24 cellular contexts compared by ENCODE assay signal in the genomic region with DNA sequence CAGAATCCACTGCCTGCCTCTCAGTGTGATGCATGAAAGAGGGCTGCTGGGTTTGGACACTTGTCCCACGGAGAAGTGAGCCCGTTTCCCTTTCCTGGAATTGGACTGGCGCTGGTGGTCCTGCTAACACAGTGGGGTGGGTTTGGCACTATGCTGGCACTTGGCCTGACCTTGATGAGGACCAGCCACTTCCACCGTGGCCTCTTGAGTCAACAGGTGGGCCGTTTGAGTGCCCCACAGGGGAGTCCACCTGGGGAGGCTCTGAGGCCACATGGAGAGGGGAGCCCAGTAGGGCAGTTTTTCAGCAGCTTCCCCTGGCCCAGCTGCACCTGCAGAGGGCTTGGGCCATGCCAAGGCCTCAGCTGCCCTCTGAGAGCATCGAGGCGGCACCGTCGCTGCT.
"Had no signal": no experiment of that assay in that cellular context is flagged by ENCODE, and none has a peak within 500 bp of the region (broad histone marks: within the 10 kb centered on the region; RNA-seq: fewer than 3 reads in every experiment).

No MANE protein-coding gene starts in this region.

- H3K4me1 ChIP-seq: breast epithelium, colonic mucosa had no signal

- H3K27ac ChIP-seq: breast epithelium, colonic mucosa, dorsolateral prefrontal cortex, esophagus squamous epithelium, parathyroid adenoma, tibial artery had no signal

- H3K27me3 ChIP-seq: breast epithelium, colonic mucosa, dorsolateral prefrontal cortex, esophagus squamous epithelium, gastrocnemius medialis, tibial artery had no signal

- H2AFZ ChIP-seq: parathyroid adenoma had no signal

- H3K36me3 ChIP-seq: breast epithelium, colonic mucosa, gastrocnemius medialis, tibial artery had no signal

- ATAC-seq: gastrocnemius medialis; left cardiac atrium; naive thymus-derived CD4-positive, alpha-beta T cell; right cardiac atrium; T-cell had no signal

- H3K27me3 Mint-ChIP-seq: activated naive CD8-positive, alpha-beta T cell treated with anti-CD3 and anti-CD28 coated beads, Interleukin-2, amount 10 ng/mL, durations not matched to agents 7 days and 5 days; central memory CD8-positive, alpha-beta T cell; memory B cell; naive thymus-derived CD4-positive, alpha-beta T cell; stimulated activated naive CD8-positive, alpha-beta T cell treated with anti-CD3 and anti-CD28 coated beads, Interleukin-15, Interleukin-2, amounts not matched to agents 100 ng/mL and 50 ng/mL, for 24 hours; T-cell had no signal

- H3K4me3 Mint-ChIP-seq: activated naive CD4-positive, alpha-beta T cell treated with anti-CD3 and anti-CD28 coated beads for 36 hours; activated naive CD8-positive, alpha-beta T cell treated with anti-CD3 and anti-CD28 coated beads, Interleukin-2, amount 10 ng/mL, durations not matched to agents 7 days and 5 days; central memory CD8-positive, alpha-beta T cell; endodermal cell; memory B cell; naive thymus-derived CD4-positive, alpha-beta T cell; stimulated activated naive CD8-positive, alpha-beta T cell treated with anti-CD3 and anti-CD28 coated beads, Interleukin-15, Interleukin-2, amounts not matched to agents 100 ng/mL and 50 ng/mL, for 24 hours; T-cell had no signal

- DNase-seq: activated CD4-positive, alpha-beta T cell treated with anti-CD3 and anti-CD28 coated beads for 1 hour; activated naive CD4-positive, alpha-beta T cell treated with anti-CD3 and anti-CD28 coated beads for 36 hours; activated naive CD8-positive, alpha-beta T cell treated with anti-CD3 and anti-CD28 coated beads, Interleukin-2, amount 10 ng/mL, durations not matched to agents 7 days and 5 days; amniotic stem cell; colonic mucosa; dorsolateral prefrontal cortex; endodermal cell; esophagus squamous epithelium; gastrocnemius medialis; hypothalamus; islet precursor cell; left cardiac atrium; naive thymus-derived CD4-positive, alpha-beta T cell; right cardiac atrium; stimulated activated CD4-positive, alpha-beta T cell treated with anti-CD3 and anti-CD28 coated beads, Interleukin-12 subunit alpha, Interleukin-12 subunit beta, amount 100 ng/mL, for 4 hours; stimulated activated CD4-positive, alpha-beta T cell treated with anti-CD3 and anti-CD28 coated beads, Interleukin-4, amount 100 ng/mL, for 4 hours; substantia nigra; T-cell; tibial artery had no signal

- H3K4me1 Mint-ChIP-seq: endodermal cell had no signal

- H3K9ac ChIP-seq: parathyroid adenoma had no signal

- H3K9me3 Mint-ChIP-seq: activated naive CD4-positive, alpha-beta T cell treated with anti-CD3 and anti-CD28 coated beads for 36 hours; activated naive CD8-positive, alpha-beta T cell treated with anti-CD3 and anti-CD28 coated beads, Interleukin-2, amount 10 ng/mL, durations not matched to agents 7 days and 5 days; central memory CD8-positive, alpha-beta T cell; endodermal cell; memory B cell; naive thymus-derived CD4-positive, alpha-beta T cell; stimulated activated naive CD8-positive, alpha-beta T cell treated with anti-CD3 and anti-CD28 coated beads, Interleukin-15, Interleukin-2, amounts not matched to agents 100 ng/mL and 50 ng/mL, for 24 hours; T-cell had no signal

- H3K4me3 ChIP-seq: breast epithelium, colonic mucosa, dorsolateral prefrontal cortex, esophagus squamous epithelium, gastrocnemius medialis, tibial artery had no signal

- H3K27ac Mint-ChIP-seq: activated naive CD4-positive, alpha-beta T cell treated with anti-CD3 and anti-CD28 coated beads for 36 hours; activated naive CD8-positive, alpha-beta T cell treated with anti-CD3 and anti-CD28 coated beads, Interleukin-2, amount 10 ng/mL, durations not matched to agents 7 days and 5 days; endodermal cell; memory B cell had no signal

- H3K9me3 ChIP-seq: breast epithelium, colonic mucosa, esophagus squamous epithelium, gastrocnemius medialis, tibial artery had no signal
